ENCODE assay signal across 1 cellular context in genomic region chr10:30583778-30584415, GRCh38.
A peak's percentile ranks its signal among the peaks of the same experiment; 100 is the strongest.
TF ChIP-seq lines count a peak whose summit lies in the region.

No MANE protein-coding gene starts in this region.

TF ChIP-seq in K562, 482 proteins besides CTCF, POLR2A, EP300 and RAD21 (continued from another document):
- no peak for TF ChIP-seq HOMEZ (CRISPR knock-in tag; IDR thresholded peaks at IDR 0.05)
- TF ChIP-seq ZNF121 (CRISPR knock-in tag; conservative IDR thresholded peaks at IDR 0.05) = no peak
- no peak for TF ChIP-seq ZNF785 (CRISPR knock-in tag; IDR thresholded peaks at IDR 0.05)
- 0 out of 4 replicates have a peak, but pooled peaks of 1 of the 2 experiments have one; percentile 16 for TF ChIP-seq MAZ (CRISPR knock-in tag; conservative IDR thresholded peaks at IDR 0.05 in 1 of 2, IDR thresholded peaks at IDR 0.05 in 1 of 2)
- no peak for TF ChIP-seq GTF2E2 (tag; IDR thresholded peaks at IDR 0.05)
- TF ChIP-seq TAL1 (IDR thresholded peaks at IDR 0.05) = 0 out of 2 replicates have a peak, but pooled peaks have one; percentile 22
- TF ChIP-seq CXXC5 (CRISPR knock-in tag; IDR thresholded peaks at IDR 0.05) = peak; percentile 30; the same call in 1 of the 2 replicates
- peak; percentile 55 for TF ChIP-seq CBFA2T2 (conservative IDR thresholded peaks at IDR 0.05)
- no peak for TF ChIP-seq NCOA2 (IDR thresholded peaks at IDR 0.05; ENCODE audit: partially characterized antibody in 2 of 2)
- TF ChIP-seq CTBP1 (IDR thresholded peaks at IDR 0.05; ENCODE audit: borderline replicate concordance) = no peak
- 0 out of 2 replicates have a peak, but pooled peaks have one; percentile 17 for TF ChIP-seq LEF1 (IDR thresholded peaks at IDR 0.05)
- TF ChIP-seq TRIM28 (IDR thresholded peaks at IDR 0.05) = peak; percentile 19; the same call in 1 of the 2 replicates
- 0 out of 4 replicates have a peak, but pooled peaks of 1 of the 2 experiments have one; percentile 51 for TF ChIP-seq UBTF (IDR thresholded peaks at IDR 0.05; ENCODE audit: borderline replicate concordance in 1 of 2, low read depth in 2 of 2, low read length in 2 of 2)
- no peak for TF ChIP-seq CHD1 (IDR thresholded peaks at IDR 0.05; ENCODE audit: low read length)
- 0 out of 2 replicates have a peak, but pooled peaks have one; percentile 32 for TF ChIP-seq SMAD4 (CRISPR knock-in tag; conservative IDR thresholded peaks at IDR 0.05)
- peak; percentile 54 for TF ChIP-seq CEBPB (tag; IDR thresholded peaks at IDR 0.05)
- no peak for TF ChIP-seq NONO (IDR thresholded peaks at IDR 0.05; ENCODE audit: low read depth in 2 of 2, low read length in 1 of 2)
- 0 out of 2 replicates have a peak, but pooled peaks have one; percentile 54 for TF ChIP-seq FOXJ2 (tag; IDR thresholded peaks at IDR 0.05)
- TF ChIP-seq ATF7 (IDR thresholded peaks at IDR 0.05) = no peak; the same call in 1 of the 2 replicates
- no peak for TF ChIP-seq ZEB2 (IDR thresholded peaks at IDR 0.05)
- TF ChIP-seq CBX2 (IDR thresholded peaks at IDR 0.05; ENCODE audit: insufficient read depth, low read length, poor library complexity, severe bottlenecking) = no peak
- no peak for TF ChIP-seq ZNF311 (CRISPR knock-in tag; IDR thresholded peaks at IDR 0.05)
- no peak for TF ChIP-seq ZNF274 (IDR thresholded peaks at IDR 0.05; ENCODE audit: borderline replicate concordance, low read depth, low read length)
- no peak for TF ChIP-seq PHF20 (IDR thresholded peaks at IDR 0.05; ENCODE audit: partially characterized antibody)
- TF ChIP-seq TFAP4 (CRISPR knock-in tag; IDR thresholded peaks at IDR 0.05; ENCODE audit: borderline replicate concordance) = peak; percentile 20; the same call in 1 of the 2 replicates
- TF ChIP-seq L3MBTL2 (IDR thresholded peaks at IDR 0.05) = 0 out of 2 replicates have a peak, but pooled peaks have one; percentile 30
- TF ChIP-seq ZNF436 (CRISPR knock-in tag; IDR thresholded peaks at IDR 0.05) = no peak
- TF ChIP-seq YY1 (IDR thresholded peaks at IDR 0.05; ENCODE audit: borderline replicate concordance in 1 of 3, control insufficient read depth in 1 of 3, extremely low read depth in 1 of 3, insufficient read depth in 3 of 3, insufficient read length in 1 of 3, insufficient replicate concordance in 2 of 3, low read depth in 1 of 3, low read length in 2 of 3) = peak in 1 of 3 experiments; percentile 13
- peak; percentile 64 for TF ChIP-seq CBFA2T3 (IDR thresholded peaks at IDR 0.05)
- TF ChIP-seq CREB3 (tag; conservative IDR thresholded peaks at IDR 0.05; ENCODE audit: low read depth) = peak; percentile 84; the same call in 1 of the 2 replicates
- no peak for TF ChIP-seq TSC22D4 (tag; IDR thresholded peaks at IDR 0.05)
- TF ChIP-seq ZFX (CRISPR knock-in tag; IDR thresholded peaks at IDR 0.05) = peak; percentile 50
- TF ChIP-seq RBBP5 (IDR thresholded peaks at IDR 0.05; ENCODE audit: borderline replicate concordance, insufficient read depth, low read length, poor library complexity, severe bottlenecking) = peak; percentile 40
- no peak for TF ChIP-seq MTF1 (CRISPR knock-in tag; IDR thresholded peaks at IDR 0.05; ENCODE audit: borderline replicate concordance)
- no peak for TF ChIP-seq HMGXB4 (CRISPR knock-in tag; IDR thresholded peaks at IDR 0.05)
- TF ChIP-seq ZNF57 (CRISPR knock-in tag; IDR thresholded peaks at IDR 0.05) = no peak
- no peak for TF ChIP-seq MAFK (IDR thresholded peaks at IDR 0.05; ENCODE audit: low read length)
- TF ChIP-seq NRF1 (conservative IDR thresholded peaks at IDR 0.05 in 1 of 2, IDR thresholded peaks at IDR 0.05 in 1 of 2) = 0 out of 4 replicates have a peak, but pooled peaks of 1 of the 2 experiments have one; percentile 15
- 0 out of 2 replicates have a peak, but pooled peaks have one; percentile 24 for TF ChIP-seq MTA3 (IDR thresholded peaks at IDR 0.05; ENCODE audit: borderline replicate concordance)
- TF ChIP-seq ZNF707 (CRISPR knock-in tag; conservative IDR thresholded peaks at IDR 0.05) = no peak
